ENCODE assay signal across 8 cellular contexts in genomic region chr7:604038-604883, GRCh38.
DNase-seq lines count a peak whose midpoint lies in the region; ATAC-seq and TF ChIP-seq lines count a peak whose summit lies in the region.

No MANE protein-coding gene starts in this region.

- 51 to 66% methylated on average over 13 of the region's 36 CpGs for WGBS in esophagus squamous epithelium, 2 donors
- WGBS in tibial nerve, 2 donors: 47 to 55% methylated on average over 34 to 36 of the region's 36 CpGs

- H3K36me3 ChIP-seq in DND-41 (ENCODE audit: insufficient read depth, low read length) (peaks cover 42% of the 10 kb centered on the region), Loucy (ENCODE audit: insufficient read depth, low read length) (no peaks in the 10 kb centered on the region), esophagus squamous epithelium (peaks cover 0 to 11% (median 0%) of the 10 kb centered on the region in 3 donors), tibial nerve (no peaks in the 10 kb centered on the region)

- no peaks in the 10 kb centered on the region for H3K9me2 ChIP-seq in Loucy (replicated peaks; ENCODE audit: low read depth, low read length)

- H3K4me2 ChIP-seq in DND-41 (ENCODE audit: insufficient read depth, low read length) (peak overlapping the region; percentile 65), Loucy (ENCODE audit: low read depth, low read length, poor library complexity, severe bottlenecking) (peak overlapping the region; percentile 39)

- H2AFZ ChIP-seq in DND-41 (ENCODE audit: low read depth, low read length): peak overlapping the region; percentile 68
- peak overlapping the region; percentile 18; the same call in 1 of the 2 replicates for H2AFZ ChIP-seq in Loucy (ENCODE audit: low read length)

- no peaks in the 10 kb centered on the region for H3F3A ChIP-seq in Loucy (ENCODE audit: low read depth)

- H3K4me1 ChIP-seq in DND-41 (ENCODE audit: insufficient read depth, low read length): peaks cover 62% of the 10 kb centered on the region
- H3K4me1 ChIP-seq in Loucy (ENCODE audit: insufficient read depth, low read length, poor library complexity, severe bottlenecking): peaks cover 24% of the 10 kb centered on the region
- H3K4me1 ChIP-seq in esophagus squamous epithelium: peaks cover 21 to 67% (median 25%) of the 10 kb centered on the region in 3 donors
- H3K4me1 ChIP-seq in tibial nerve: peaks cover 0 to 50% (median 33%) of the 10 kb centered on the region in 4 donors

- intact Hi-C loops in esophagus squamous epithelium (cut with DNase I): no loop called here
- intact Hi-C loops in posterior cingulate gyrus (cut with DNase I): no loop called here

- peak overlapping the region; percentile 9 to 66; a peak in 3 of 4 replicates for H3K4me3 ChIP-seq in DND-41 (ENCODE audit: low read depth in 1 of 2, low read length in 2 of 2)
- H3K4me3 ChIP-seq in Loucy (ENCODE audit: low read length, poor library complexity, severe bottlenecking): peak overlapping the region; percentile 31
- peak overlapping the region in 3 of 4 donors; percentile 5 to 54 (median 26) for H3K4me3 ChIP-seq in esophagus squamous epithelium
- peak overlapping the region in 2 of 4 donors; percentile 29 to 33 for H3K4me3 ChIP-seq in tibial nerve

- ATAC-seq in DND-41 (ENCODE audit: insufficient read depth, low read depth): peak; percentile 88
- ATAC-seq in GM21737 (IDR thresholded peaks at IDR 0.05; ENCODE audit: unreplicated experiment): peak; percentile 67

- TF ChIP-seq CTCF in DND-41 (IDR thresholded peaks at IDR 0.05; ENCODE audit: borderline replicate concordance, extremely low read depth, low read length, poor library complexity, severe bottlenecking) (no peak), Loucy (conservative IDR thresholded peaks at IDR 0.05; ENCODE audit: low read length) (no peak), esophagus squamous epithelium (IDR thresholded peaks at IDR 0.05) (no peak), tibial nerve (IDR thresholded peaks at IDR 0.05) (no peak)

- H3K9ac ChIP-seq in DND-41 (ENCODE audit: low read depth, low read length) (peak overlapping the region; percentile 65), Loucy (ENCODE audit: low read depth, low read length, poor library complexity, severe bottlenecking) (peak overlapping the region; percentile 58)

- H3K9me3 ChIP-seq in DND-41 (ENCODE audit: insufficient read depth, low read length, severe bottlenecking) (no peaks in the 10 kb centered on the region), Loucy (ENCODE audit: insufficient read depth, low read depth, low read length) (no peaks in the 10 kb centered on the region), esophagus squamous epithelium (no peaks in the 10 kb centered on the region), tibial nerve (no peaks in the 10 kb centered on the region)

- DNase-seq in DND-41: peak; percentile 96
- peak; percentile 96 for DNase-seq in activated CD8-positive, alpha-beta memory T cell treated with anti-CD3 and anti-CD28 coated beads, Interleukin-2, amount 50 U/mL, for 4 hours
- peak; percentile 54 for DNase-seq in esophagus squamous epithelium (lab: John Stamatoyannopoulos, UW)
- DNase-seq in posterior cingulate gyrus: peak in 6 of 10 donors; percentile 46 to 87 (median 66)
- peak; percentile 47 to 60 for DNase-seq in tibial nerve (ENCODE audit: low spot score in 2 of 2)
- DNase-seq in NCI-H1105 treated with DMSO at 0.1 percent for 48 hours (lab: John Stamatoyannopoulos, UW): no peak

- H3K27ac ChIP-seq in DND-41 (ENCODE audit: low read length) (peak overlapping the region; percentile 97), esophagus squamous epithelium (peak overlapping the region; percentile 81 to 92 (median 87)), tibial nerve (peak overlapping the region; percentile 59 to 94 (median 85))

- TF ChIP-seq POLR2A in esophagus squamous epithelium (IDR thresholded peaks at IDR 0.05) (peak in 2 of 4 donors; percentile 60 to 74), tibial nerve (IDR thresholded peaks at IDR 0.05) (peak in 1 of 2 donors; percentile 35)

- peak; percentile 77 to 87 for TF ChIP-seq EP300 in tibial nerve (IDR thresholded peaks at IDR 0.05)

- no peaks in the 10 kb centered on the region for H3K27me3 ChIP-seq in DND-41 (ENCODE audit: insufficient read depth, low read length, poor library complexity)
- no peaks in the 10 kb centered on the region for H3K27me3 ChIP-seq in Loucy (ENCODE audit: insufficient read depth, low read length, poor library complexity, severe bottlenecking)
- H3K27me3 ChIP-seq in esophagus squamous epithelium: no peaks in the 10 kb centered on the region
- H3K27me3 ChIP-seq in tibial nerve: no peaks in the 10 kb centered on the region

- H4K20me1 ChIP-seq in DND-41 (ENCODE audit: insufficient read depth, low read length): no peaks in the 10 kb centered on the region
- H4K20me1 ChIP-seq in Loucy (ENCODE audit: insufficient read depth, low read length, poor library complexity, severe bottlenecking): no peaks in the 10 kb centered on the region

- peaks cover 69% of the 10 kb centered on the region for H3K79me2 ChIP-seq in DND-41 (ENCODE audit: insufficient read depth, low read length)
- no peaks in the 10 kb centered on the region for H3K79me2 ChIP-seq in Loucy (ENCODE audit: insufficient read depth, low read length)
